8 cellular contexts compared by ENCODE assay signal in the genomic region with DNA sequence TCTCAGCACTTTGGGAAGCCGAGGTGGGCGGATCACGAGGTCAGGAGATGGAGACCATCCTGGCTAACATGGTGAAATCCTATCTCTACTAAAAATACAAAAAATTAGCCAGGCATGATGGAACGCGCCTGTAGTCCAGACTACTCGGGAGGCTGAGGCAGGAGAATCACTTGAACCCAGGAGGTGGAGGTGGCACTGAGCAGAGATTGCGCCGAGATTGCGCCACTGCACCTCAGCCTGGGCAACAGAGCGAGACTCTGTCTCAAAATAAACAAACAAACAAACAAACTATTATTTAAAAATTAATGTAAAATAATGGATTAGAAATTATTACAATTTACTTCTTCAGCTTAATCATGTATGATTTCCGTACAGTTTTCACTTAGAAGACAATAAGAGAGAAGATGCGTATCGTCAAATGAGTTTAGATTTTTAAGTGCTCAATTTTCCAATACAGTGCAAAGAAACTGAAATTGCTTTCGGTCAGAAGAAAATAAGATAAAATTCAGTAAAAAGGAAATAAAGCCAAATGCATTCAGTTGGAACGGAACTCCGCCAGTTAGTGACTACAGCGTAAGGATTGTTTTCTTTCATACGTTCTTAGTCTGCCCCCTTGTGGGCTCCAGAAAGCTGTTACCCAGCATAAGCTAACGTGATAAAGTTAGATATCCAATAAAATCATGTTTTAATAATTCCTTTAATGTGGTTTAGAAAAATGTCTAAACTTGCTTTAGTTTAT. TPM values are rescaled to one million over a fixed set of nuclear protein-coding genes. Genes with fewer than 3 reads are reported as not detected.
DNase-seq lines count a peak whose midpoint lies in the region; FAIRE-seq and TF ChIP-seq lines count a peak whose summit lies in the region.

No MANE protein-coding gene starts in this region.

- no peak overlapping the region for H4K5ac ChIP-seq in mesendoderm (ENCODE audit: low read length)

- no peak overlapping the region for H3K27ac Mint-ChIP-seq in activated naive CD4-positive, alpha-beta T cell treated with anti-CD3 and anti-CD28 coated beads for 36 hours

- H3K23ac ChIP-seq in mesendoderm (ENCODE audit: low read length) = no peak overlapping the region

- peaks cover 2% of the 10 kb centered on the region for H3K4me1 Mint-ChIP-seq in activated naive CD4-positive, alpha-beta T cell treated with anti-CD3 and anti-CD28 coated beads for 36 hours (ENCODE audit: low read depth)

- H2BK15ac ChIP-seq in mesendoderm (replicated peaks; ENCODE audit: low read depth) = no peak overlapping the region

- TF ChIP-seq POLR2A in NB4 (IDR thresholded peaks at IDR 0.05; ENCODE audit: extremely low read depth, insufficient read length) (no peak), tibial nerve (IDR thresholded peaks at IDR 0.05) (no peak)

- H3K9me2 ChIP-seq in SK-N-SH = no peaks in the 10 kb centered on the region; the same call in 1 of the 2 replicates

- H3K9me3 Mint-ChIP-seq in activated naive CD4-positive, alpha-beta T cell treated with anti-CD3 and anti-CD28 coated beads for 36 hours = no peaks in the 10 kb centered on the region

- H3K36me3 ChIP-seq in HAP-1 (replicated peaks) (no peaks in the 10 kb centered on the region), SK-N-SH (replicated peaks in 1 of 2; ENCODE audit: control insufficient read depth in 1 of 2, insufficient read depth in 2 of 2, low read length in 1 of 2) (peaks cover 0 to 5% of the 10 kb centered on the region in 2 experiments), mesendoderm (ENCODE audit: control insufficient read depth, insufficient read depth, low read length) (no peaks in the 10 kb centered on the region), tibial nerve (no peaks in the 10 kb centered on the region)

- H3K27me3 ChIP-seq in HAP-1 (ENCODE audit: low read depth) = no peaks in the 10 kb centered on the region; the same call in 1 of the 2 replicates
- no peaks in the 10 kb centered on the region for H3K27me3 ChIP-seq in SK-N-SH (ENCODE audit: insufficient read depth)
- H3K27me3 ChIP-seq in mesendoderm (ENCODE audit: insufficient read depth, low read length, poor library complexity) = no peaks in the 10 kb centered on the region
- H3K27me3 ChIP-seq in tibial nerve = peaks cover 0 to 2% of the 10 kb centered on the region in 2 donors

- H3K36me3 Mint-ChIP-seq in activated naive CD4-positive, alpha-beta T cell treated with anti-CD3 and anti-CD28 coated beads for 36 hours (ENCODE audit: low read depth) = no peaks in the 10 kb centered on the region

- peak; percentile 61 for TF ChIP-seq CTCF in NB4 (IDR thresholded peaks at IDR 0.05; ENCODE audit: low read depth, low read length)
- TF ChIP-seq CTCF in SK-N-SH (IDR thresholded peaks at IDR 0.05) = peak; percentile 90
- peak; percentile 48 to 78 (median 65) for TF ChIP-seq CTCF in tibial nerve (IDR thresholded peaks at IDR 0.05)

- 35% methylated on average over 19 of the region's 19 CpGs for WGBS in SK-N-SH (ENCODE audit: low lambda C conversion rate)
- no CpG with 5 or more reads among the region's 19 CpGs for WGBS in mesendoderm (ENCODE audit: extremely low coverage, insufficient coverage, low lambda C conversion rate)
- 53 to 55% methylated on average over 19 of the region's 19 CpGs for WGBS in tibial nerve, 2 donors

- H3K27me3 Mint-ChIP-seq in activated naive CD4-positive, alpha-beta T cell treated with anti-CD3 and anti-CD28 coated beads for 36 hours (ENCODE audit: low read depth) = no peaks in the 10 kb centered on the region

- FAIRE-seq in endometrium (lab: Jason Lieb, UNC) = peak; percentile 95

- no peak overlapping the region for H4K8ac ChIP-seq in mesendoderm (ENCODE audit: low read depth, low read length)

- POLR2A ChIA-PET in SK-N-SH (lab: Yijun Ruan, JAX) = no interaction called here

- CTCF ChIA-PET in activated naive CD4-positive, alpha-beta T cell treated with anti-CD3 and anti-CD28 coated beads for 36 hours (lab: Charles Lee) = interaction anchor here (0.6 to 5.2 kb wide), 19 partner anchors 10 to 1991 kb away, joined by 3 to 32 read pairs (median 4); no protein-coding TSS in a partner anchor
- CTCF ChIA-PET in SK-N-SH (lab: Yijun Ruan, JAX) = interaction anchor here (0.6 to 4.4 kb wide), 23 partner anchors 10 to 610 kb away, joined by 3 to 45 read pairs (median 3); no protein-coding TSS in a partner anchor

- H3K9ac ChIP-seq in SK-N-SH (no peak overlapping the region; the same call in 1 of the 2 replicates), mesendoderm (ENCODE audit: low read length) (no peak overlapping the region)

- TF ChIP-seq RAD21 in SK-N-SH (IDR thresholded peaks at IDR 0.05; ENCODE audit: low read length) = peak; percentile 89

- intact Hi-C loops in activated naive CD4-positive, alpha-beta T cell treated with anti-CD3 and anti-CD28 coated beads for 36 hours (cut with micrococcal nuclease) = loop anchor here (1.0 to 2.0 kb wide), 7 partner anchors 80 to 670 kb away; no protein-coding TSS in a partner anchor

- peaks cover 50% of the 10 kb centered on the region for H3F3A ChIP-seq in SK-N-SH (replicated peaks; ENCODE audit: insufficient read depth)

- peak overlapping the region; percentile 59; the same call in 1 of the 2 replicates for H2AFZ ChIP-seq in SK-N-SH (ENCODE audit: low read depth)

- no peak overlapping the region for H3K56ac ChIP-seq in mesendoderm (ENCODE audit: low read length)

- H2AK5ac ChIP-seq in mesendoderm (ENCODE audit: low read length) = no peak overlapping the region

- H3K4me3 ChIP-seq in HAP-1 (no peak overlapping the region), NB4 (ENCODE audit: low read depth, low read length) (no peak overlapping the region), SK-N-SH (ENCODE audit: low read depth in 2 of 2, low read length in 1 of 2) (peak overlapping the region in 1 of 2 experiments; percentile 45; a peak in 1 of 4 replicates), mesendoderm (ENCODE audit: low read length) (no peak overlapping the region), tibial nerve (peak overlapping the region in 1 of 4 donors; percentile 39)

- peak overlapping the region; percentile 31 for H3K4ac ChIP-seq in mesendoderm (ENCODE audit: low read depth, low read length)

- no peak overlapping the region for H3K18ac ChIP-seq in mesendoderm (ENCODE audit: low read length)

- H2BK5ac ChIP-seq in mesendoderm (ENCODE audit: low read length) = no peak overlapping the region

- H3K4me2 ChIP-seq in SK-N-SH (peak overlapping the region; percentile 17; the same call in 1 of the 2 replicates), mesendoderm (ENCODE audit: low read length) (no peak overlapping the region)

- H3K27ac ChIP-seq in SK-N-SH (ENCODE audit: low read depth in 2 of 2, low read length in 1 of 2) (peak overlapping the region in 1 of 2 experiments; percentile 84; a peak in 2 of 4 replicates), mesendoderm (ENCODE audit: low read depth, low read length) (no peak overlapping the region), tibial nerve (no peak overlapping the region)

- H2BK120ac ChIP-seq in mesendoderm (ENCODE audit: low read depth, low read length) = no peak overlapping the region

- H3K79me1 ChIP-seq in mesendoderm (ENCODE audit: low read length) = no peaks in the 10 kb centered on the region

- peak; percentile 53 for DNase-seq in activated naive CD4-positive, alpha-beta T cell treated with anti-CD3 and anti-CD28 coated beads for 36 hours
- no peak for DNase-seq in activated naive CD4-positive, alpha-beta T cell (lab: John Stamatoyannopoulos, UW)
- DNase-seq in HAP-1 (ENCODE audit: low spot score in 2 of 2) (peak; percentile 67), NB4 (ENCODE audit: low read depth) (peak; percentile 82), SK-N-SH (peak; percentile 31), mesendoderm (peak; percentile 87), tibial nerve (ENCODE audit: low spot score in 2 of 2) (peak in 1 of 2 donors; percentile 58)

- no peak for TF ChIP-seq EP300 in SK-N-SH (IDR thresholded peaks at IDR 0.05; ENCODE audit: borderline replicate concordance in 1 of 2, low read depth in 1 of 2, low read length in 1 of 2)
- TF ChIP-seq EP300 in tibial nerve (IDR thresholded peaks at IDR 0.05) = no peak

- H3K9me3 ChIP-seq in HAP-1 (no peaks in the 10 kb centered on the region), SK-N-SH (no peaks in the 10 kb centered on the region), tibial nerve (no peaks in the 10 kb centered on the region)

- H3K79me2 ChIP-seq in SK-N-SH (ENCODE audit: insufficient read depth) = peaks cover 27% of the 10 kb centered on the region
- H3K79me2 ChIP-seq in mesendoderm (ENCODE audit: control insufficient read depth, insufficient read depth, low read length) = no peaks in the 10 kb centered on the region

- H3K4me1 ChIP-seq in HAP-1 = peaks cover 8% of the 10 kb centered on the region; the same call in 1 of the 2 replicates
- peaks cover 0 to 26% of the 10 kb centered on the region in 2 experiments for H3K4me1 ChIP-seq in SK-N-SH (ENCODE audit: control insufficient read depth in 1 of 2, insufficient read depth in 2 of 2, low read depth in 1 of 2, low read length in 1 of 2)
- H3K4me1 ChIP-seq in mesendoderm (ENCODE audit: control insufficient read depth, low read depth, low read length) = peaks cover 4% of the 10 kb centered on the region
- H3K4me1 ChIP-seq in tibial nerve = peaks cover 0 to 29% (median 0%) of the 10 kb centered on the region in 4 donors

- no peak overlapping the region for H3K4me3 Mint-ChIP-seq in activated naive CD4-positive, alpha-beta T cell treated with anti-CD3 and anti-CD28 coated beads for 36 hours

- in situ Hi-C loops in HAP-1 (cut with MboI; ENCODE audit: low sequenced_read_pairs) = loop anchor here (10.0 kb wide), 1 partner anchor 394 kb away; no protein-coding TSS in a partner anchor

- H4K20me1 ChIP-seq in SK-N-SH (ENCODE audit: insufficient read depth) = no peaks in the 10 kb centered on the region

TF ChIP-seq in SK-N-SH, 30 proteins besides CTCF, POLR2A, EP300 and RAD21 (continues in another document):
- TF ChIP-seq FOXJ3 (CRISPR knock-in tag; IDR thresholded peaks at IDR 0.05) = no peak
- TF ChIP-seq ELF1 (IDR thresholded peaks at IDR 0.05) = no peak
- 0 out of 2 replicates have a peak, but pooled peaks have one; percentile 8 for TF ChIP-seq NRF1 (IDR thresholded peaks at IDR 0.05; ENCODE audit: low read depth, low read length)

RNA-seq across cellular contexts. Expression of gene AADAC, which starts 24.8 kb away (rescaled TPM):
- total RNA-seq in activated naive CD4-positive, alpha-beta T cell treated with anti-CD3 and anti-CD28 coated beads for 36 hours = not detected
- polyA plus RNA-seq in SK-N-SH (2012; rRNA removed) = 1.2 and 3.5 TPM in 2 replicates
- 0.39 and 0.64 TPM in 2 replicates for polyA plus RNA-seq in SK-N-SH (2012; cell fraction: cytosol; rRNA removed)
- polyA plus RNA-seq in SK-N-SH (2012; cell fraction: nucleus; rRNA removed) = 7.0 and 16.3 TPM in 2 replicates
- polyA plus RNA-seq in mesendoderm (2013, experiment 1 of 2) = not detected
- polyA plus RNA-seq in mesendoderm (2013, experiment 2 of 2) = not detected
- total RNA-seq in tibial nerve = not detected

RNA-seq across cellular contexts. Expression of gene SUCNR1, which starts 34.7 kb away (rescaled TPM):
- not detected for total RNA-seq in activated naive CD4-positive, alpha-beta T cell treated with anti-CD3 and anti-CD28 coated beads for 36 hours
- polyA plus RNA-seq in SK-N-SH (2012; rRNA removed) = 1.5 and 2.9 TPM in 2 replicates
- polyA plus RNA-seq in SK-N-SH (2012; cell fraction: cytosol; rRNA removed) = 3.5 and 4.6 TPM in 2 replicates
- 1.1 and 3.5 TPM in 2 replicates for polyA plus RNA-seq in SK-N-SH (2012; cell fraction: nucleus; rRNA removed)
- polyA plus RNA-seq in mesendoderm (2013, experiment 1 of 2) = not detected
- not detected for polyA plus RNA-seq in mesendoderm (2013, experiment 2 of 2)
- total RNA-seq in tibial nerve = under 1 TPM in 3 of 4 donors, not detected in 1; 0.60 to 0.87 (median 0.84) TPM

Comparison
In these comparisons a context has a peak if more than half of its experiments do, and no peak if none do; other contexts are left out.
1. DNase-seq: peak in activated naive CD4-positive, alpha-beta T cell treated with anti-CD3 and anti-CD28 coated beads for 36 hours (single experiment), HAP-1 (2 of 2), NB4 (single experiment), SK-N-SH (single experiment) and mesendoderm (single experiment); none in activated naive CD4-positive, alpha-beta T cell (0 of 4).
2. Peak in every context shown above with its lines, with median percentiles within 50 percentile points of each other: CTCF ChIP-seq.